Comparison of ENCODE assay signal across 23 cellular contexts in genomic region chr7:18239212-18239611, GRCh38.
"Had no signal": no experiment of that assay in that cellular context is flagged by ENCODE, and none has a peak within 500 bp of the region (broad histone marks: within the 10 kb centered on the region; RNA-seq: fewer than 3 reads in every experiment).

No MANE protein-coding gene starts in this region.

- H3K36me3 Mint-ChIP-seq: T-cell had no signal

- H3K4me3 Mint-ChIP-seq: IgD-negative memory B cell; T-cell; T-helper 1 cell treated with Interleukin-12 subunit alpha and Interleukin-12 subunit beta and Interleukin-4 antibody, amounts not matched to agents 30 μg/mL and 1 μg/mL, for 36 hours had no signal

- H3K9me3 Mint-ChIP-seq: T-cell; T-helper 1 cell treated with Interleukin-12 subunit alpha and Interleukin-12 subunit beta and Interleukin-4 antibody, amounts not matched to agents 30 μg/mL and 1 μg/mL, for 36 hours had no signal

- H3K4me1 Mint-ChIP-seq: T-cell had no signal

- ATAC-seq: Panc1, PC-3, Right ventricle myocardium inferior, T-cell had no signal

- H3K27ac ChIP-seq: SJCRH30 had no signal

- H3K36me3 ChIP-seq: SJCRH30 had no signal

- H3K27me3 ChIP-seq: SJCRH30 had no signal

- DNase-seq: Karpas-422, KBM-7, NCI-H1092, NCI-H1105 treated with DMSO at 0.1 percent for 48 hours, NCI-H1417 treated with DMSO at 0.1 percent for 48 hours, NCI-H146, NCI-H1694 treated with DMSO at 0.1 percent for 48 hours, NCI-H1930, NCI-H2081, NCI-H2107, NCI-H2227 treated with DMSO at 0.1 percent for 48 hours, NCI-H524, NCI-H526 treated with DMSO at 0.1 percent for 48 hours, NCI-H748 treated with DMSO at 0.1 percent for 48 hours, PC-3, SHP77 treated with DMSO at 0.1 percent for 48 hours, SJCRH30, SW 1271, T-cell had no signal

- H3K9me3 ChIP-seq: SJCRH30 had no signal

- H3K4me3 ChIP-seq: SJCRH30 had no signal

- H3K4me1 ChIP-seq: SJCRH30 had no signal

- H3K27ac Mint-ChIP-seq: IgD-negative memory B cell; T-cell; T-helper 1 cell treated with Interleukin-12 subunit alpha and Interleukin-12 subunit beta and Interleukin-4 antibody, amounts not matched to agents 30 μg/mL and 1 μg/mL, for 36 hours had no signal
